ENCODE assay signal across 1 cellular context in the genomic region with DNA sequence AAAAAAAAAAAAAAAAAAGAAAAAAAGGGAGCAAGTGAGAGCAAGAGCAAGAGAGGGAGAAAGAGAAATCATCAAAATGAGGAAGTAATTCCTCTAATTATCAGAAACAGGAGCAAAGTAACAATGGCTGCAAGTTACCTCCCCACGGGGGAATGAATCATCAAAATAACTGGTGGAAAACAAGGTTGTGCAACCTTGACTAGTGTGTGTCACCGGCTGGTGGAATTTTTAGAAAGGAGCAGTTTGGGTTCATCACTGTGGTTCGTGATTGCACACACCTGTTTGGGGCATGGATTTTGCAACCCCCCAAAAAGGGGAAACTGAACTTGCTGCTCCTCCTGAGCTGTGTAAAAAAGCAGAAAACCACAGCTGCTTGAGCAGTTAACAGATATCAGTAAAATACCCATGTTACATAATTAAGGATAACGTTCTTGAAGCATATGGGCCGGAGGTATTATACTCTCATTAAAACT.
TF ChIP-seq lines count a peak whose summit lies in the region.

No MANE protein-coding gene starts in this region.

TF ChIP-seq in WTC11, 78 proteins besides CTCF, POLR2A, EP300 and RAD21 (continued from another document):
- TF ChIP-seq ZNF219 (CRISPR knock-in tag; IDR thresholded peaks at IDR 0.05; ENCODE audit: borderline replicate concordance) (no peak), RELA (CRISPR knock-in tag; IDR thresholded peaks at IDR 0.05; ENCODE audit: borderline replicate concordance) (no peak), SP1 (CRISPR knock-in tag; conservative IDR thresholded peaks at IDR 0.05) (no peak), SMAD3 (CRISPR knock-in tag; IDR thresholded peaks at IDR 0.05; ENCODE audit: borderline replicate concordance) (no peak), MXD4 (CRISPR knock-in tag; IDR thresholded peaks at IDR 0.05; ENCODE audit: borderline replicate concordance) (no peak), NR3C1 (CRISPR knock-in tag; conservative IDR thresholded peaks at IDR 0.05; ENCODE audit: low read depth) (no peak)
- TF ChIP-seq, protein P1, sequence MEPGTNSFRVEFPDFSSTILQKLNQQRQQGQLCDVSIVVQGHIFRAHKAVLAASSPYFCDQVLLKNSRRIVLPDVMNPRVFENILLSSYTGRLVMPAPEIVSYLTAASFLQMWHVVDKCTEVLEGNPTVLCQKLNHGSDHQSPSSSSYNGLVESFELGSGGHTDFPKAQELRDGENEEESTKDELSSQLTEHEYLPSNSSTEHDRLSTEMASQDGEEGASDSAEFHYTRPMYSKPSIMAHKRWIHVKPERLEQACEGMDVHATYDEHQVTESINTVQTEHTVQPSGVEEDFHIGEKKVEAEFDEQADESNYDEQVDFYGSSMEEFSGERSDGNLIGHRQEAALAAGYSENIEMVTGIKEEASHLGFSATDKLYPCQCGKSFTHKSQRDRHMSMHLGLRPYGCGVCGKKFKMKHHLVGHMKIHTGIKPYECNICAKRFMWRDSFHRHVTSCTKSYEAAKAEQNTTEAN (CRISPR knock-in tag; IDR thresholded peaks at IDR 0.05) = no peak
TF ChIP-seq in WTC11: peak in this region for 0.
